ENCODE assay signal across 19 cellular contexts in the genomic region with DNA sequence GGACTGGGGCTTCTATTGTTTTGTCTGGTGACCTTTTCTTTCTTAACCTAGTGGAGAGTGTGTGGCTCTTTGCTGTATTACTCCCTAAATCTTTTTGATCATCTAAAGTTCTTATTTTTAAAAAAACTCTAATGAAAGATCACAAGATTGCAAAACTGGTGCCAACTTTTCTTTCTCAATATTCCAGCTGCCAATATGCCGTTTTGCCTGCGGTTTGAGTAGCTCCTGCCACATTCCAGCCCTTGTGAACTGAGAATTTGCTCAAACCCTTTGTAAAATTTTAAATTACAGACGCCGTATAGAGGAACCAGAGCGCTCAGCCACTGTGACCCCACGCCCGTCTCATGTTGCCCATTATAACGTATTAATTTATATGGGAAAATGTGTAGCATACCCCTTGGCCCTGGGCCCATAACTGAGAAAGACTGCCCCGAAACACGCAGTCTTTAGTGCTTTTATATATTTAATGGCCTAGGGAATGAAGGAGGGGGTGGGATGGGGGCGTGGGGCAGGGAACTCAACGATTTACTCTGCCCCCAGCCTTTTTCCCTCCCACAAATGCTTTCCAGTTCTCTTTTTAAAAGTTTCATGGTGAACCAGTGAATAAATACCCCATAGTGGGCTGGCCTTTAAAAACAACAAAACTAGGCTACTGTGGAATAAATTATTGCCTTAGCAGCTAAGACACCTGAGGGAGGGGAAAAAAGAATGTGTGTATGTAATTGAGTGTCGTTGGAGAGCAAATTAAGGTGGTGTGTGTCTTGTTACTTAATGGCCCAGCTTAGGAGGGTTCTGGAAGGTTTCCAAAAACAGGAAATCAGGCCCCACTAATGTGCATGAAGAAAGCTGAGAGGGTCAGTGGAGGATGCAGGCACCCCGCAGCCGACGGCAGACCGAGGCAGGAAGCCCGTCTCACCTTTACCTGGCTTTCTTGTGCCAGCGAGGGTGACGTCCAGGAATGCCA. TPM values are rescaled to one million over a fixed set of nuclear protein-coding genes. Genes with fewer than 3 reads are reported as not detected.
DNase-seq lines count a peak whose midpoint lies in the region; ATAC-seq and TF ChIP-seq lines count a peak whose summit lies in the region.
"Had no signal": no experiment of that assay in that cellular context is flagged by ENCODE, and none has a peak within 500 bp of the region (broad histone marks: within the 10 kb centered on the region; RNA-seq: fewer than 3 reads in every experiment).

No MANE protein-coding gene starts in this region.

- no peaks in the 10 kb centered on the region for H3K79me2 ChIP-seq in GM23248 (ENCODE audit: insufficient read depth)

- peaks cover 8% of the 10 kb centered on the region; the same call in 1 of the 2 replicates for H3K4me1 ChIP-seq in GM23248 (ENCODE audit: insufficient read depth)
- no peaks in the 10 kb centered on the region for H3K4me1 ChIP-seq in HAP-1
- H3K4me1 ChIP-seq: BLaER1, esophagus squamous epithelium had no signal

- H4K20me1 ChIP-seq in GM23248 (ENCODE audit: insufficient read depth), result no peaks in the 10 kb centered on the region
- H4K20me1 ChIP-seq: BLaER1 had no signal

- H3K4me2 ChIP-seq in GM23248 (ENCODE audit: unreplicated experiment), result no peak overlapping the region
- H3K4me2 ChIP-seq: BLaER1 had no signal

- H3K27me3 Mint-ChIP-seq in nephron (ENCODE audit: low read depth), result peaks cover 29% of the 10 kb centered on the region

- no peaks in the 10 kb centered on the region for H3F3A ChIP-seq in GM23248 (ENCODE audit: insufficient read depth)

- no peak overlapping the region for H3K4me3 Mint-ChIP-seq in nephron
- H3K4me3 Mint-ChIP-seq: activated CD4-positive, alpha-beta memory T cell treated with anti-CD3 and anti-CD28 coated beads for 36 hours had no signal

- H3K27me3 ChIP-seq in GM23248 (replicated peaks; ENCODE audit: insufficient read depth), result no peaks in the 10 kb centered on the region
- H3K27me3 ChIP-seq in HAP-1 (ENCODE audit: low read depth), result no peaks in the 10 kb centered on the region
- H3K27me3 ChIP-seq: BLaER1, ovary had no signal

- H3K9me3 Mint-ChIP-seq in nephron, result peaks cover 25% of the 10 kb centered on the region

- ATAC-seq in HG03135 (IDR thresholded peaks at IDR 0.05; ENCODE audit: unreplicated experiment) (no peak), HG03025 (IDR thresholded peaks at IDR 0.05; ENCODE audit: low FRiP score, unreplicated experiment) (no peak)
- ATAC-seq: left cardiac atrium had no signal

- no peak overlapping the region for H3K27ac ChIP-seq in GM23248
- H3K27ac ChIP-seq: BLaER1, esophagus squamous epithelium, HL-60, ovary, VCaP had no signal

- peaks cover 3% of the 10 kb centered on the region for H3K36me3 Mint-ChIP-seq in nephron (ENCODE audit: low read depth)

- 0 out of 2 replicates have a peak overlapping the region, but pooled peaks have one; percentile 43 for H2AFZ ChIP-seq in GM23248

- no peaks in the 10 kb centered on the region for H3K36me3 ChIP-seq in GM23248 (ENCODE audit: low read depth)
- no peaks in the 10 kb centered on the region for H3K36me3 ChIP-seq in HAP-1 (replicated peaks)
- H3K36me3 ChIP-seq: BLaER1, esophagus squamous epithelium, ovary had no signal

- in situ Hi-C loops in GM23248 (cut with MboI) (no loop called here), HAP-1 (cut with MboI; ENCODE audit: low sequenced_read_pairs) (no loop called here)

- H3K4me3 ChIP-seq in GM23248, result no peak overlapping the region
- H3K4me3 ChIP-seq in HAP-1, result no peak overlapping the region
- H3K4me3 ChIP-seq: BLaER1, esophagus squamous epithelium, ovary had no signal

- peaks cover 12% of the 10 kb centered on the region for H3K4me1 Mint-ChIP-seq in nephron

- no peak overlapping the region for H3K9ac ChIP-seq in GM23248
- H3K9ac ChIP-seq: BLaER1 had no signal

- no peak for TF ChIP-seq CTCF in nephron (IDR thresholded peaks at IDR 0.05; ENCODE audit: unreplicated experiment in 3 of 3)

- H3K9me2 ChIP-seq in GM23248 (ENCODE audit: insufficient read depth), result no peaks in the 10 kb centered on the region

- peak overlapping the region in 2 of 3 experiments; percentile 2 to 33 for H3K27ac Mint-ChIP-seq in nephron
- H3K27ac Mint-ChIP-seq: activated CD4-positive, alpha-beta memory T cell treated with anti-CD3 and anti-CD28 coated beads for 36 hours had no signal

- DNase-seq in GM23248 (peak; percentile 50), NCI-H2081 treated with DMSO at 0.1 percent for 48 hours (lab: John Stamatoyannopoulos, UW) (peak; percentile 19), astrocyte of the hippocampus (ENCODE audit: low read depth, low spot score) (peak; percentile 45), HAP-1 (ENCODE audit: low spot score in 2 of 2) (no peak)
- DNase-seq: activated CD4-positive, alpha-beta memory T cell treated with anti-CD3 and anti-CD28 coated beads for 36 hours; activated T-cell treated with anti-CD3 and anti-CD28 coated beads, Interleukin-2, amount 50 U/mL, for 48 hours; esophagus squamous epithelium; KG1; left cardiac atrium; NCI-H2029 treated with DMSO at 0.1 percent for 48 hours; NCI-H82; ovary; small intestine had no signal

- 56 to 58% methylated on average over 20 of the region's 20 CpGs for WGBS in GM23248 (ENCODE audit: low coverage in 1 of 2, low lambda C conversion rate in 2 of 2, missing lambda C conversion rate in 2 of 2), 2 experiments

- no peaks in the 10 kb centered on the region for H3K9me3 ChIP-seq in GM23248 (ENCODE audit: low read depth)
- H3K9me3 ChIP-seq in HAP-1, result peaks cover 2% of the 10 kb centered on the region; the same call in 1 of the 2 replicates

RNA-seq across cellular contexts. Expression of gene RFLNA, which starts 45.7 kb away (rescaled TPM):
- total RNA-seq in GM23248 (2014; rRNA removed; shearing (Covaris generic)), result 4.6 and 4.9 TPM in 2 replicates
- polyA plus RNA-seq in GM23248 (2016; fragmentation: Nextera tagmentation; extraction: Ambion mirVana), result 0.86 and 1.2 TPM in 2 replicates
- total RNA-seq: activated CD4-positive, alpha-beta memory T cell treated with anti-CD3 and anti-CD28 coated beads for 36 hours had no signal

Comparison
In these comparisons a context has a peak if more than half of its experiments do, and no peak if none do; other contexts are left out.
1. DNase-seq: peak in GM23248 (single experiment), NCI-H2081 treated with DMSO at 0.1 percent for 48 hours (single experiment) and astrocyte of the hippocampus (single experiment); none in HAP-1 (0 of 2).